20 cellular contexts compared by ENCODE assay signal in the genomic region with DNA sequence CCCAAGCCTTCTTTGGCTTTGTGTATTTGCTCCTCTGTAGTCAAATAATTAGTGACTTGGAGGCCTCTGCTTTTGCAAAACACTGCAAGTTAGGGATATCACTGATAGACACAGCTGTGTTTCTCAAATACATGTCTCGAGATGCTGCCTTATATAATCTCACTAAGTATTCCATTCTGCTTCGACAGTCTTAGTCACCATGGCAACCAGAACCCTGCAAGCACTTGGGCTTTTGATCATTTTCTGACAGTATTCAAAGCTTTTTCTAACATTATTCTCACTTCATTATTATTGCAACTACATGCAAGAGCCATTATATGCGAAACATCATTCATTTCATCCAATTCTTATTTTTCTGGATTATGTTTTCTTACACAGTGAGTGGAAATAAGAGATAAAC.
DNase-seq lines count a peak whose midpoint lies in the region; ATAC-seq and TF ChIP-seq lines count a peak whose summit lies in the region.
"Had no signal": no experiment of that assay in that cellular context is flagged by ENCODE, and none has a peak within 500 bp of the region (broad histone marks: within the 10 kb centered on the region; RNA-seq: fewer than 3 reads in every experiment).

No MANE protein-coding gene starts in this region.

- H3K4me1 ChIP-seq in A673 (ENCODE audit: insufficient read depth, low read length, poor library complexity, severe bottlenecking) (no peaks in the 10 kb centered on the region), mesenchymal stem cell (ENCODE audit: control insufficient read depth, insufficient read depth, low read depth, low read length) (no peaks in the 10 kb centered on the region), MM.1S (ENCODE audit: low read length) (peaks cover 10% of the 10 kb centered on the region)
- H3K4me1 ChIP-seq: SJSA1 had no signal

- TF ChIP-seq CTCF in A673 (conservative IDR thresholded peaks at IDR 0.05; ENCODE audit: low read depth, low read length), result no peak
- TF ChIP-seq CTCF in MM.1S (IDR thresholded peaks at IDR 0.05; ENCODE audit: low read length), result no peak
- TF ChIP-seq CTCF in CD4-positive, alpha-beta T cell (IDR thresholded peaks at IDR 0.05), result no peak

- no peak overlapping the region for H2AK5ac ChIP-seq in mesenchymal stem cell (ENCODE audit: low read length, severe bottlenecking)

- H3K9ac ChIP-seq in mesenchymal stem cell (ENCODE audit: low read length) (no peak overlapping the region), MM.1S (ENCODE audit: low read length) (no peak overlapping the region)
- H3K9ac ChIP-seq: KMS-11 had no signal

- ATAC-seq in stimulated activated naive B cell treated with anti-CD40 and anti-IgM and Interleukin-4, amounts not matched to agents 10 μg/mL and 1 μg/mL and 100 μg/mL, for 72 hours (replicated peaks), result no peak
- ATAC-seq in CD4-positive, alpha-beta T cell (ENCODE audit: poor library complexity), result no peak
- ATAC-seq: GM23338 had no signal

- H3K27me3 Mint-ChIP-seq in stimulated activated naive B cell treated with anti-CD40 and anti-IgM and Interleukin-4, amounts not matched to agents 10 μg/mL and 1 μg/mL and 100 μg/mL, for 72 hours, result no peaks in the 10 kb centered on the region
- H3K27me3 Mint-ChIP-seq in CD4-positive, alpha-beta T cell, result no peaks in the 10 kb centered on the region

- no peak overlapping the region for H3K23ac ChIP-seq in mesenchymal stem cell (ENCODE audit: low read length in 2 of 2)

- no peak overlapping the region for H2BK12ac ChIP-seq in mesenchymal stem cell (ENCODE audit: low read length in 2 of 2)

- H3K9me3 Mint-ChIP-seq in stimulated activated naive B cell treated with anti-CD40 and anti-IgM and Interleukin-4, amounts not matched to agents 10 μg/mL and 1 μg/mL and 100 μg/mL, for 72 hours, result no peaks in the 10 kb centered on the region
- H3K9me3 Mint-ChIP-seq in CD4-positive, alpha-beta T cell, result no peaks in the 10 kb centered on the region
- H3K9me3 Mint-ChIP-seq: GM23338 had no signal

- peaks cover 15 to 23% of the 10 kb centered on the region in 2 donors for H3K36me3 Mint-ChIP-seq in stimulated activated naive B cell treated with anti-CD40 and anti-IgM and Interleukin-4, amounts not matched to agents 10 μg/mL and 1 μg/mL and 100 μg/mL, for 72 hours
- peaks cover 52% of the 10 kb centered on the region for H3K36me3 Mint-ChIP-seq in CD4-positive, alpha-beta T cell (ENCODE audit: low read depth)

- H2BK15ac ChIP-seq in mesenchymal stem cell (ENCODE audit: low read depth, poor library complexity, severe bottlenecking), result no peak overlapping the region

- no TSS peak for BruUV-seq in A673 (replicated peaks; lab: Mats Ljungman, UMichigan)

- H3K27ac ChIP-seq in A673 (ENCODE audit: low read depth, low read length, poor library complexity, severe bottlenecking), result no peak overlapping the region
- no peak overlapping the region for H3K27ac ChIP-seq in mesenchymal stem cell (ENCODE audit: low read length, poor library complexity, severe bottlenecking)
- H3K27ac ChIP-seq in MM.1S (ENCODE audit: low read length), result no peak overlapping the region
- H3K27ac ChIP-seq in CD4-positive, alpha-beta T cell (ENCODE audit: low read depth, low read length), result no peak overlapping the region
- H3K27ac ChIP-seq: C4-2B, KMS-11, RWPE1, SJSA1 had no signal

- H3K4me3 ChIP-seq in A673 (ENCODE audit: low read depth, low read length, poor library complexity, severe bottlenecking) (no peak overlapping the region), mesenchymal stem cell (ENCODE audit: insufficient read depth in 1 of 2, low read depth in 1 of 2, low read length in 2 of 2) (no peak overlapping the region), MM.1S (ENCODE audit: low read length) (no peak overlapping the region)
- H3K4me3 ChIP-seq: GM23338, MG63, SJSA1 had no signal

- H2AFZ ChIP-seq in mesenchymal stem cell (ENCODE audit: low read depth, low read length) (no peak overlapping the region), MM.1S (ENCODE audit: low read length) (no peak overlapping the region)
- H2AFZ ChIP-seq: GM23338 had no signal

- intact Hi-C loops in A673 (cut with micrococcal nuclease; ENCODE audit: unreplicated experiment), result no loop called here
- intact Hi-C loops in CD4-positive, alpha-beta T cell (cut with DNase I, micrococcal nuclease), result no loop called here

- H3K18ac ChIP-seq in mesenchymal stem cell (ENCODE audit: low read depth in 1 of 2, low read length in 2 of 2), result no peak overlapping the region

- H3K4me3 Mint-ChIP-seq in stimulated activated naive B cell treated with anti-CD40 and anti-IgM and Interleukin-4, amounts not matched to agents 10 μg/mL and 1 μg/mL and 100 μg/mL, for 72 hours, result no peak overlapping the region
- H3K4me3 Mint-ChIP-seq in CD4-positive, alpha-beta T cell, result no peak overlapping the region
- H3K4me3 Mint-ChIP-seq: GM23338 had no signal

- H3K9me3 ChIP-seq in A673 (ENCODE audit: low read depth, low read length, poor library complexity, severe bottlenecking) (no peaks in the 10 kb centered on the region), mesenchymal stem cell (ENCODE audit: control insufficient read depth, low read length) (no peaks in the 10 kb centered on the region), MM.1S (replicated peaks; ENCODE audit: insufficient read depth, low read length) (no peaks in the 10 kb centered on the region)
- no peaks in the 10 kb centered on the region for H3K9me3 ChIP-seq in CD4-positive, alpha-beta T cell (ENCODE audit: control insufficient read depth, low read length)
- H3K9me3 ChIP-seq: MG63, SJSA1 had no signal

- H3K4me1 Mint-ChIP-seq in stimulated activated naive B cell treated with anti-CD40 and anti-IgM and Interleukin-4, amounts not matched to agents 10 μg/mL and 1 μg/mL and 100 μg/mL, for 72 hours, result no peaks in the 10 kb centered on the region
- H3K4me1 Mint-ChIP-seq in CD4-positive, alpha-beta T cell (ENCODE audit: low read depth), result no peaks in the 10 kb centered on the region
- H3K4me1 Mint-ChIP-seq: GM23338 had no signal

- DNase-seq in A673 (ENCODE audit: low spot score) (peak; percentile 6), NCI-H2227 treated with DMSO at 0.1 percent for 48 hours (lab: John Stamatoyannopoulos, UW) (peak; percentile 4), cerebellar cortex (ENCODE audit: low spot score) (peak; percentile 14), middle frontal gyrus (ENCODE audit: extremely low spot score, low spot score) (peak; percentile 39), mesenchymal stem cell (no peak), MM.1S (no peak)
- DNase-seq in stimulated activated naive B cell treated with anti-CD40 and anti-IgM and Interleukin-4, amounts not matched to agents 10 μg/mL and 1 μg/mL and 100 μg/mL, for 72 hours, result no peak
- DNase-seq in CD4-positive, alpha-beta T cell, result no peak
- DNase-seq: DMS79; MG63; NCI-H1105 treated with DMSO at 0.1 percent for 48 hours; NCI-H187; NCI-H2171 treated with DMSO at 0.1 percent for 48 hours; NCI-H510A treated with DMSO at 0.1 percent for 48 hours; NK-92 treated with Interleukin-12 subunit alpha and Interleukin-12 subunit beta, amount 100 ng/mL, for 24 hours had no signal

- CTCF ChIA-PET in A673 (lab: Charles Lee), result no interaction called here
- CTCF ChIA-PET in CD4-positive, alpha-beta T cell (lab: Charles Lee), result no interaction called here

- no peaks in the 10 kb centered on the region for H3K9me2 ChIP-seq in MM.1S (replicated peaks; ENCODE audit: insufficient read depth, low read length)

- H3K4me2 ChIP-seq in mesenchymal stem cell (ENCODE audit: low read length, poor library complexity, severe bottlenecking), result no peak overlapping the region
- no peak overlapping the region for H3K4me2 ChIP-seq in MM.1S (ENCODE audit: low read depth, low read length)
- H3K4me2 ChIP-seq: GM23338, KMS-11 had no signal

- peaks cover 3% of the 10 kb centered on the region for H3K79me1 ChIP-seq in mesenchymal stem cell (replicated peaks; ENCODE audit: low read length, poor library complexity, severe bottlenecking)

- no peaks in the 10 kb centered on the region for H3K36me3 ChIP-seq in A673 (ENCODE audit: insufficient read depth, low read length, poor library complexity, severe bottlenecking)
- H3K36me3 ChIP-seq in mesenchymal stem cell (ENCODE audit: control insufficient read depth in 1 of 2, insufficient read depth in 2 of 2, low read depth in 1 of 2, low read length in 2 of 2), result peaks cover 2 to 7% of the 10 kb centered on the region in 2 experiments
- H3K36me3 ChIP-seq in MM.1S (replicated peaks; ENCODE audit: insufficient read depth, low read length), result no peaks in the 10 kb centered on the region
- H3K36me3 ChIP-seq: SJSA1 had no signal

- no peaks in the 10 kb centered on the region for H4K20me1 ChIP-seq in MM.1S (ENCODE audit: insufficient read depth, low read length)

- H4K91ac ChIP-seq in mesenchymal stem cell (ENCODE audit: low read length), result no peak overlapping the region

- H3K4ac ChIP-seq in mesenchymal stem cell (ENCODE audit: low read depth in 1 of 2, low read length in 2 of 2), result no peak overlapping the region

- no peak overlapping the region for H2BK5ac ChIP-seq in mesenchymal stem cell (ENCODE audit: low read depth, low read length, poor library complexity, severe bottlenecking)

- 91% methylated on average over 2 of the region's 3 CpGs for WGBS in mesenchymal stem cell

- H4K8ac ChIP-seq in mesenchymal stem cell (ENCODE audit: low read length), result no peak overlapping the region

- no peaks in the 10 kb centered on the region for H3K27me3 ChIP-seq in A673 (replicated peaks; ENCODE audit: insufficient read depth, low read depth, low read length, poor library complexity)
- H3K27me3 ChIP-seq in mesenchymal stem cell (ENCODE audit: control insufficient read depth in 1 of 2, insufficient read depth in 1 of 2, low read length in 2 of 2), result no peaks in the 10 kb centered on the region
- H3K27me3 ChIP-seq in MM.1S (replicated peaks; ENCODE audit: insufficient read depth, low read length), result no peaks in the 10 kb centered on the region
- no peaks in the 10 kb centered on the region for H3K27me3 ChIP-seq in CD4-positive, alpha-beta T cell (ENCODE audit: control insufficient read depth, insufficient read depth, low read length)
- H3K27me3 ChIP-seq: MG63, SJSA1 had no signal

- H3K79me2 ChIP-seq in MM.1S (ENCODE audit: low read length), result no peaks in the 10 kb centered on the region

- H3K27ac Mint-ChIP-seq in stimulated activated naive B cell treated with anti-CD40 and anti-IgM and Interleukin-4, amounts not matched to agents 10 μg/mL and 1 μg/mL and 100 μg/mL, for 72 hours, result no peak overlapping the region
- no peak overlapping the region for H3K27ac Mint-ChIP-seq in CD4-positive, alpha-beta T cell
- H3K27ac Mint-ChIP-seq: GM23338 had no signal

- peaks cover 4% of the 10 kb centered on the region for H3F3A ChIP-seq in MM.1S (ENCODE audit: insufficient read depth, low read length)

- POLR2A ChIA-PET in A673 (lab: Charles Lee; ENCODE audit: low non-redundant PET), result no interaction called here
- POLR2A ChIA-PET in CD4-positive, alpha-beta T cell (lab: Charles Lee), result no interaction called here

- no peak overlapping the region for H2BK120ac ChIP-seq in mesenchymal stem cell (ENCODE audit: low read depth, low read length)

- H3K14ac ChIP-seq in mesenchymal stem cell (ENCODE audit: low read length in 2 of 2), result no peak overlapping the region

Comparison
In these comparisons a context has a peak if more than half of its experiments do, and no peak if none do; other contexts are left out.
1. DNase-seq: peak in A673 (single experiment), NCI-H2227 treated with DMSO at 0.1 percent for 48 hours (single experiment), cerebellar cortex (single experiment) and middle frontal gyrus (single experiment); none in mesenchymal stem cell (single experiment), MM.1S (single experiment), stimulated activated naive B cell treated with anti-CD40 and anti-IgM and Interleukin-4, amounts not matched to agents 10 μg/mL and 1 μg/mL and 100 μg/mL, for 72 hours (single experiment) and CD4-positive, alpha-beta T cell (0 of 10).